In the genomic region with DNA sequence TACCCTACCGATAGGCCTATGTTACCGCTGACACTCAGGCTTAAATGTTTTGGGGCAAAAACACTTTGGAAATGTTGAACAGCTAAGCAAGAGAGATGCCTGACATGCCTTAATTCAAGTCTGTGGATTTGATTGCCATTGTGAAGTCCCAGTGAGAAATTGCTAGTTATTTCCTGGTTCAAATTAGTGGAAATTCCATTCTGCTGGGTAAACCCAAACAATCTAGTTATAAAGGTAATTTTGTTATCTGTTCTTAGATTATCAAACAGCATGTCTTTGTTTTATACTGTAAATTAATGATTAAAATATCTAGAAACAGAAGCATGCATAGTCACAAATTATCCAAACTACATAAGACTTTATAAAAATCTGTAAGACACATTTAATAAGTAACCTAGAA, we compare ENCODE assay signal across 23 cellular contexts.
"Had no signal": no experiment of that assay in that cellular context is flagged by ENCODE, and none has a peak within 500 bp of the region (broad histone marks: within the 10 kb centered on the region; RNA-seq: fewer than 3 reads in every experiment).

No MANE protein-coding gene starts in this region.

- H3K9me3 Mint-ChIP-seq: IgD-negative memory B cell had no signal

- DNase-seq: KBM-7, MV-4-11, NCI-H1048, NCI-H1105, NCI-H1417 treated with DMSO at 0.1 percent for 48 hours, NCI-H146, NCI-H1694 treated with DMSO at 0.1 percent for 48 hours, NCI-H1930, NCI-H2081, NCI-H2107, NCI-H226, NCI-H446, NCI-H510A, NCI-H774, Right ventricle myocardium superior, RPMI8226, SIG-M5 had no signal

- H3K36me3 ChIP-seq: SJSA1 had no signal

- FAIRE-seq: HTR-8/SVneo, RCC 7860 had no signal

- H3K27ac Mint-ChIP-seq: IgD-negative memory B cell had no signal

- H3K27ac ChIP-seq: HL-60, SJSA1, SK-N-MC had no signal

- H3K27me3 ChIP-seq: SJSA1 had no signal

- H3K4me3 ChIP-seq: SJSA1, SK-N-MC had no signal

- H3K4me1 ChIP-seq: SJSA1 had no signal

- H3K4me3 Mint-ChIP-seq: IgD-negative memory B cell had no signal

- H3K9me3 ChIP-seq: SJSA1 had no signal
